Comparison of ENCODE assay signal across 16 cellular contexts in the genomic region with DNA sequence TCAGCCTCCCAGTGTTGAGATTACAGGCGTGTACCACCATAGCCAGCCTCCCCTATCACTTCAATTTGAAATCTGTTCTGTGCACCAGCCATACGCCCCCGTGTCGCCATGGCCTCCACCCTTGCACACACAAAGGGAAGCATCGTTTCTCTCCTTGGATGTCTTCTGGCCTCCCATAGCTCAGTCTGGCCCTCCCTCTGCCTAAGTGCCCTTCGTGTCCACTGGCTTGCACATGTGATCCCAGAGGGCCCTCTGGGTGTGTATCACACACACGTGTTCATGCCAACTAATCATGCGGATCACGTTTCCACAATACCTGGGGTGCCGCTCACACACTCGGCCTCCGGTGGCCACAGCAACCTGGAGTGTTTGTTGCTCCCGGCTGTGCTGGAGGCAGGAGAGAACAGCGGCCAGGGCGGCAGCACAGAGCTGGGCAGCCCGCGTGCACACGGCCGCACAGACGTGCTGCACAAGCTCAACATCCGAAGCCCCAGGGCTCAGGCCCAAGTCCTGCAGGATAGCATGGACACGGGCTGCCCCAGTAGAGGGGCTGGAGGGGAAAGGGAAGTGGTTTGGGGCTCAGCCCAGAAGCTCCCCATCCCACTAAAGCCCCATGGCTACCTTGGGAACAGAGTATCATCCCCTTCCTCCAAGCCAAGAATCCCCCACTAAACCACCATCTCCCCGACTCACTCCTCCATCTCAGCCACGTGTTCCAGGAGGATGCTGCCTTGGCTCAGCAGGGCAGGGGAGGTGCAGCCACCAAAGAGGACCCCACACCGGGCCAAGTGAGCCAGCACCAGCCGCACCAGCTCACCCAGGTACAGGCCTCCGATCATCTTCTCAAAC. TPM values are rescaled to one million over a fixed set of nuclear protein-coding genes. Genes with fewer than 3 reads are reported as not detected.
"Had no signal": no experiment of that assay in that cellular context is flagged by ENCODE, and none has a peak within 500 bp of the region (broad histone marks: within the 10 kb centered on the region; RNA-seq: fewer than 3 reads in every experiment).

No MANE protein-coding gene starts in this region.

- H3K4me3 ChIP-seq: adrenal gland, testis, upper lobe of right lung had no signal

- H3K36me3 ChIP-seq: adrenal gland, upper lobe of right lung had no signal

- H3K9me3 ChIP-seq: adrenal gland, testis, upper lobe of right lung had no signal

- ATAC-seq: activated CD8-positive, alpha-beta T cell treated with anti-CD3 and anti-CD28 coated beads for 36 hours; effector memory CD8-positive, alpha-beta T cell; naive thymus-derived CD4-positive, alpha-beta T cell; upper lobe of right lung had no signal

- DNase-seq: activated CD4-positive, alpha-beta T cell treated with anti-CD3 and anti-CD28 coated beads for 4 hours; activated CD8-positive, alpha-beta memory T cell treated with anti-CD3 and anti-CD28 coated beads, Interleukin-2, amount 50 U/mL, for 4 hours; activated CD8-positive, alpha-beta T cell treated with anti-CD3 and anti-CD28 coated beads for 36 hours; activated naive CD4-positive, alpha-beta T cell treated with Interleukin-2 at 50 U/mL for 16 hours; central memory CD4-positive, alpha-beta T cell; effector memory CD8-positive, alpha-beta T cell; hippocampal formation; kidney glomerular epithelial cell; naive thymus-derived CD4-positive, alpha-beta T cell; stimulated activated CD4-positive, alpha-beta T cell treated with anti-CD3 and anti-CD28 coated beads, Interleukin-15, amount 100 ng/mL, for 24 hours; stimulated activated CD4-positive, alpha-beta T cell treated with anti-CD3 and anti-CD28 coated beads, Interleukin-4, amount 100 ng/mL, for 24 hours; testis had no signal

- H3K27ac ChIP-seq: adrenal gland, testis, upper lobe of right lung had no signal

- H3K27me3 ChIP-seq: adrenal gland, testis, upper lobe of right lung had no signal

- H3K4me1 ChIP-seq: adrenal gland, testis, upper lobe of right lung had no signal

RNA-seq across cellular contexts. Expression of a gene that starts 10.9 kb away (rescaled TPM):
- total RNA-seq: activated CD8-positive, alpha-beta T cell treated with anti-CD3 and anti-CD28 coated beads for 36 hours; epithelial cell of proximal tubule; lung microvascular endothelial cell had no signal
